In genomic region chr2:120410487-120410886, GRCh38 we compare ENCODE assay signal across 34 cellular contexts.
"Had no signal": no experiment of that assay in that cellular context is flagged by ENCODE, and none has a peak within 500 bp of the region (broad histone marks: within the 10 kb centered on the region; RNA-seq: fewer than 3 reads in every experiment).

No MANE protein-coding gene starts in this region.

- DNase-seq: Karpas-422, Kasumi-1, MG63, MM.1S, MV-4-11, NCI-H1048, NCI-H1092, NCI-H1092 treated with DMSO at 0.1 percent for 48 hours, NCI-H1105, NCI-H1105 treated with DMSO at 0.1 percent for 48 hours, NCI-H1417, NCI-H1417 treated with DMSO at 0.1 percent for 48 hours, NCI-H1436, NCI-H1436 treated with DMSO at 0.1 percent for 48 hours, NCI-H146, NCI-H1694, NCI-H1694 treated with DMSO at 0.1 percent for 48 hours, NCI-H187, NCI-H187 treated with DMSO at 0.1 percent for 48 hours, NCI-H1930, NCI-H2029, NCI-H2029 treated with DMSO at 0.1 percent for 48 hours, NCI-H2081, NCI-H2081 treated with DMSO at 0.1 percent for 48 hours, NCI-H2107, NCI-H2171, NCI-H2171 treated with DMSO at 0.1 percent for 48 hours, NCI-H2227 treated with DMSO at 0.1 percent for 48 hours, NCI-H226, NCI-H345, NCI-H446, NCI-H446 treated with DMSO at 0.1 percent for 48 hours, NCI-H510A, NCI-H510A treated with DMSO at 0.1 percent for 48 hours had no signal

- H3K36me3 ChIP-seq: MG63 had no signal

- H3K4me3 ChIP-seq: MG63 had no signal
